35 cellular contexts compared by ENCODE assay signal in the genomic region with DNA sequence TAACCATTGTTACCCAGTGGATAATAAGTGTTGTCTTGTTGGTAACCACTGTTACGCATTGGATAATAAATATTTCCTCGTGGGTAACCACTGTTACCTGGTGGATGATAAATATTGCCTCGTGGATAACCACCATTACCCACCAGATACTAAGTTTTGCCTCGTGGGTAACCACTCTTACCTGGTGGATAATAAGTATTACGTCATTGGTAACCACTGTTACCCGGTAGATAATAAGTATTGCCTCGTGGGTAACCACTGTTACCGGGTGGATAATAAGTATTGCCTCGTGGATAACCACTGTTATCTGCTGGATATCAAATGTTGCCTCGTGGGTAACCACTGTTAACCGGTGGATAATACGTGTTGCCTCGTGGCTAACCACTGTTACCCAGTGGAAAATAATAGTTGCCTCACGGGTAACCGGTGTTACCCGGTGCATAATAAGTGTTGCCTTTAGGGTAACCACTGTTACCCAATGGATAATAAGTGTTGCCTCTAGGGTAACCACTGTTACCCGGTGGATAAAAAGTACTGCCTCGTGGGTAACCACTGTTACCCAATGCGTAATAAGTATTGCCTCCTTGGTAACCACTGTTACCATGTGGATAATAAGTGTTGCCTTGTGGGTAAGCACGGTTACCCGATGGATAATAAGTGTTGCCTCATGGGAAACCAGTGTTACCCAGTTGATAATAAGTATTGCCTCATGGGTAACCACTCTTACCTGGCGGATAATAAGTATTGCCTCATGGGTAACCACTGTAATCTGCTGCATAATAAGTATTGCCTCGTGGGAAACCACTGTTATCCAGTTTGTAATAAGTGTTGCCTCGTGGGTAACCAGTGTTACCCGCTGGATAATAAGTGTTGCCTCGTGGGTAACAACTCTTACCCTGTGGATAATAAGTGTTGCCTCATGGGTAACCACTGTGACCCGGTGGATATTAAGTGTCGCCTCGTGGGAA. TPM values are rescaled to one million over a fixed set of nuclear protein-coding genes. Genes with fewer than 3 reads are reported as not detected.
"Had no signal": no experiment of that assay in that cellular context is flagged by ENCODE, and none has a peak within 500 bp of the region (broad histone marks: within the 10 kb centered on the region; RNA-seq: fewer than 3 reads in every experiment).

No MANE protein-coding gene starts in this region.

- H3K4me3 ChIP-seq: esophagus squamous epithelium, heart right ventricle, left lung, neural progenitor cell, prostate gland, right atrium auricular region, sigmoid colon, thoracic aorta, tibial nerve, upper lobe of left lung, uterus had no signal

- H3K36me3 Mint-ChIP-seq: mesothelial cell of epicardium; neural progenitor cell; stimulated activated effector memory CD8-positive, alpha-beta T cell treated with anti-CD3 and anti-CD28 coated beads, Interleukin-12 subunit alpha, Interleukin-12 subunit beta, amount 100 ng/mL, for 72 hours had no signal

- H3K9me3 ChIP-seq: prostate gland, right atrium auricular region, thoracic aorta, upper lobe of left lung had no signal

- H3K9ac ChIP-seq: neural progenitor cell had no signal

- H3K9me3 Mint-ChIP-seq: dendritic cell treated with granulocyte-macrophage colony-stimulating factor and Interleukin-4, amounts not matched to agents 40 ng/mL and 50 ng/mL, for 4 days; stimulated activated effector memory CD8-positive, alpha-beta T cell treated with anti-CD3 and anti-CD28 coated beads, Interleukin-12 subunit alpha, Interleukin-12 subunit beta, amount 100 ng/mL, for 72 hours; stimulated activated naive CD8-positive, alpha-beta T cell treated with anti-CD3 and anti-CD28 coated beads, Interleukin-15, Interleukin-2, amounts not matched to agents 100 ng/mL and 50 ng/mL, for 24 hours had no signal

- ATAC-seq: heart right ventricle; left cardiac atrium; left lung; naive thymus-derived CD4-positive, alpha-beta T cell; stimulated activated effector memory CD8-positive, alpha-beta T cell treated with anti-CD3 and anti-CD28 coated beads, Interleukin-12 subunit alpha, Interleukin-12 subunit beta, amount 100 ng/mL, for 72 hours had no signal

- H2AFZ ChIP-seq: neural progenitor cell had no signal

- FAIRE-seq: colon, endothelial cell of umbilical vein, islet of Langerhans had no signal

- H3K27me3 Mint-ChIP-seq: dendritic cell treated with granulocyte-macrophage colony-stimulating factor and Interleukin-4, amounts not matched to agents 40 ng/mL and 50 ng/mL, for 4 days; naive thymus-derived CD4-positive, alpha-beta T cell; stimulated activated naive CD8-positive, alpha-beta T cell treated with anti-CD3 and anti-CD28 coated beads, Interleukin-15, Interleukin-2, amounts not matched to agents 100 ng/mL and 50 ng/mL, for 24 hours had no signal

- H3K4me2 ChIP-seq: neural progenitor cell had no signal

- H3K4me3 Mint-ChIP-seq: dendritic cell treated with granulocyte-macrophage colony-stimulating factor and Interleukin-4, amounts not matched to agents 40 ng/mL and 50 ng/mL, for 4 days; mesothelial cell of epicardium; naive thymus-derived CD4-positive, alpha-beta T cell; nephron; neural progenitor cell; stimulated activated effector memory CD8-positive, alpha-beta T cell treated with anti-CD3 and anti-CD28 coated beads, Interleukin-12 subunit alpha, Interleukin-12 subunit beta, amount 100 ng/mL, for 72 hours; stimulated activated naive CD8-positive, alpha-beta T cell treated with anti-CD3 and anti-CD28 coated beads, Interleukin-15, Interleukin-2, amounts not matched to agents 100 ng/mL and 50 ng/mL, for 24 hours had no signal

- H3K27ac Mint-ChIP-seq: dendritic cell treated with granulocyte-macrophage colony-stimulating factor and Interleukin-4, amounts not matched to agents 40 ng/mL and 50 ng/mL, for 4 days; mesothelial cell of epicardium; naive thymus-derived CD4-positive, alpha-beta T cell; nephron; neural progenitor cell; stimulated activated effector memory CD8-positive, alpha-beta T cell treated with anti-CD3 and anti-CD28 coated beads, Interleukin-12 subunit alpha, Interleukin-12 subunit beta, amount 100 ng/mL, for 72 hours; stimulated activated naive CD8-positive, alpha-beta T cell treated with anti-CD3 and anti-CD28 coated beads, Interleukin-15, Interleukin-2, amounts not matched to agents 100 ng/mL and 50 ng/mL, for 24 hours had no signal

- DNase-seq: effector CD8-positive, alpha-beta T cell; esophagus squamous epithelium; foreskin melanocyte; glutamatergic neuron; heart right ventricle; hippocampal formation; left cardiac atrium; left lung; mesenchymal stem cell; naive thymus-derived CD4-positive, alpha-beta T cell; sigmoid colon; stimulated activated CD4-positive, alpha-beta T cell treated with anti-CD3 and anti-CD28 coated beads, Interleukin-2, amount 100 ng/mL, for 24 hours; stimulated activated CD4-positive, alpha-beta T cell treated with anti-CD3 and anti-CD28 coated beads, Interleukin-4, amount 100 ng/mL, for 24 hours; upper lobe of left lung; uterus had no signal

- H3K4me1 Mint-ChIP-seq: mesothelial cell of epicardium; naive thymus-derived CD4-positive, alpha-beta T cell; nephron; neural progenitor cell; stimulated activated effector memory CD8-positive, alpha-beta T cell treated with anti-CD3 and anti-CD28 coated beads, Interleukin-12 subunit alpha, Interleukin-12 subunit beta, amount 100 ng/mL, for 72 hours had no signal

- H3K36me3 ChIP-seq: esophagus squamous epithelium, heart right ventricle, left lung, neural progenitor cell, prostate gland, right atrium auricular region, sigmoid colon, thoracic aorta, tibial nerve, upper lobe of left lung, uterus had no signal

- H3K4me1 ChIP-seq: esophagus squamous epithelium, heart right ventricle, left lung, neural progenitor cell, prostate gland, right atrium auricular region, sigmoid colon, tibial nerve, upper lobe of left lung, uterus had no signal

- H3K27me3 ChIP-seq: esophagus squamous epithelium, heart right ventricle, left lung, neural progenitor cell, right atrium auricular region, sigmoid colon, tibial nerve, upper lobe of left lung, uterus had no signal

- H3K27ac ChIP-seq: esophagus squamous epithelium, heart right ventricle, left lung, neural progenitor cell, prostate gland, right atrium auricular region, sigmoid colon, thoracic aorta, tibial nerve, upper lobe of left lung, uterus had no signal

RNA-seq across cellular contexts. Expression of a gene that starts 21.9 kb away (rescaled TPM):
- total RNA-seq: endothelial cell of umbilical vein; epithelial cell of proximal tubule; heart right ventricle; kidney epithelial cell; left cardiac atrium; left lung; lower leg skin; lung microvascular endothelial cell; mesothelial cell of epicardium; mucosa of gallbladder; naive thymus-derived CD4-positive, alpha-beta T cell; osteoblast; right atrium auricular region; skeletal muscle tissue; thoracic aorta; tibial nerve had no signal
- polyA plus RNA-seq: endothelial cell of umbilical vein; heart right ventricle; naive thymus-derived CD4-positive, alpha-beta T cell had no signal

RNA-seq across cellular contexts. Expression of a gene that starts 57.8 kb away (rescaled TPM):
- total RNA-seq: endothelial cell of umbilical vein; epithelial cell of proximal tubule; esophagus squamous epithelium; heart right ventricle; kidney epithelial cell; left cardiac atrium; left lung; lower leg skin; lung microvascular endothelial cell; mesothelial cell of epicardium; mucosa of gallbladder; naive thymus-derived CD4-positive, alpha-beta T cell; osteoblast; right atrium auricular region; skeletal muscle tissue; thoracic aorta; tibial nerve; upper lobe of left lung had no signal
- polyA plus RNA-seq: endothelial cell of umbilical vein; naive thymus-derived CD4-positive, alpha-beta T cell had no signal
